ENCODE assay signal across 8 cellular contexts in the genomic region with DNA sequence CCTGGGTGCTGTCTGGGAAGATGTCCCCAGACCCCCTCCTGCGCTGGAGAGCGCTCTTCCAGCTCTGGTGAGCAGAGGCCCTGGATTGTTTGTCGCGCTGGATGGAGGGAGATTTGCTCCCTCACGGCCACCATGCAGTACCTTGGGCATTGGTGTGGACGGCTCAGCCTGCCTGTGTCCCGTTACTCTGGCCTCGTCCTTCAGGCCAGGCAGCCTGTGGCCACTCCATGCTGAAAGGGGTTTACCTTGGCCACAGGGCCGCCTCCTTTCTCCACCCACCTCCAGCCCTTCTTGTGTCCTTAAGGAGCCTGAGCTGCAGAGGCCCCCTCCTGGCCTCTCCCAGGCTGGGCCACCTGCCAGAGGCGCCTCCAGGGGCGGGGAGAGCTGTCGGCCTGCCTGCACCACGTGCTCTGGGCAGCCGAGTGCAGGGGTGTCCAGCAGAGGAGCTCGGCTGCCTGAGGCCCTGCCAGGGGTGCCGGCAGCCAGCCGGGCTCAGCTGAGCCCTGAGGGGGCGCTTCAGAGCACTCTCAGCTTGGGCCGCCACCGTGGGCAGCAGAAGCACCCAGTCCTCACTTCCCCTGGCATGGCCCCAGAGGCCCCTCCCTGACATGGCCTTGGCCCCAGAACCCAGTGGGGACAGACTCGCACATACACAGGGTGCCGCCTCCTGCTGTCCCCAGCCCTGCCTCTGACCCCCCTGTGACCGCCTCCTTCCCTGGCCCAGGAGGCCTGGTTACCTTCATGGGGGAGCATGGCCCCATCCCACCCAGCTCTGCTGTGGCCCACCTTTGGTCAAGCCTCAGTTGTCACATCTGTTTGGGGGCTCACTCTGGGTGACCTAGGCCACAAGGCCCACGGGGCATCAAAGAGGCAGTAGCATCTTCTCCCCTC. TPM values are rescaled to one million over a fixed set of nuclear protein-coding genes. Genes with fewer than 3 reads are reported as not detected.
DNase-seq lines count a peak whose midpoint lies in the region; ATAC-seq and TF ChIP-seq lines count a peak whose summit lies in the region.

No MANE protein-coding gene starts in this region.

- H4K20me1 ChIP-seq in MM.1S (ENCODE audit: insufficient read depth, low read length), result no peaks in the 10 kb centered on the region

- intact Hi-C loops in right lobe of liver (cut with DNase I), result no loop called here

- DNase-seq in DMS53 treated with DMSO at 0.1 percent for 48 hours (lab: John Stamatoyannopoulos, UW; ENCODE audit: unreplicated experiment), result peak; percentile 42
- peak; percentile 45 for DNase-seq in NCI-H1092 treated with DMSO at 0.1 percent for 48 hours (lab: John Stamatoyannopoulos, UW)
- peak; percentile 91 to 97 for DNase-seq in cardiac fibroblast (ENCODE audit: low read depth in 2 of 2)
- peak; percentile 64 to 83 (median 75) for DNase-seq in right lobe of liver
- peak; percentile 94 to 95 for DNase-seq in upper lobe of left lung
- no peak for DNase-seq in MM.1S
- DNase-seq in NCI-H2107 treated with DMSO at 0.1 percent for 48 hours (lab: John Stamatoyannopoulos, UW; ENCODE audit: unreplicated experiment), result no peak
- no peak for DNase-seq in NCI-H1930 (lab: John Stamatoyannopoulos, UW)

- H3K4me3 ChIP-seq in cardiac fibroblast (replicated peaks in 1 of 2; ENCODE audit: low read depth in 2 of 2, low read length in 2 of 2) (peak overlapping the region in 1 of 2 donors; percentile 98), right lobe of liver (no peak overlapping the region), upper lobe of left lung (peak overlapping the region in 2 of 4 donors; percentile 73 to 81), MM.1S (ENCODE audit: low read length) (no peak overlapping the region)

- TF ChIP-seq POLR2A in right lobe of liver (IDR thresholded peaks at IDR 0.05) (peak; percentile 10), upper lobe of left lung (IDR thresholded peaks at IDR 0.05) (peak in 1 of 4 donors; percentile 29)

- peaks cover 0 to 30% (median 3%) of the 10 kb centered on the region in 4 donors for H3K36me3 ChIP-seq in right lobe of liver
- H3K36me3 ChIP-seq in upper lobe of left lung, result peaks cover 0 to 29% (median 8%) of the 10 kb centered on the region in 4 donors
- no peaks in the 10 kb centered on the region for H3K36me3 ChIP-seq in MM.1S (replicated peaks; ENCODE audit: insufficient read depth, low read length)

- no peak for TF ChIP-seq EP300 in upper lobe of left lung (IDR thresholded peaks at IDR 0.05)

- WGBS in right lobe of liver (ENCODE audit: insufficient coverage, low coverage, low lambda C conversion rate, missing lambda C conversion rate), result 37% methylated on average over 7 of the region's 24 CpGs
- 32 to 60% methylated on average over 1 to 23 of the region's 24 CpGs for WGBS in upper lobe of left lung, 2 donors

- no peak overlapping the region for H3K9ac ChIP-seq in MM.1S (ENCODE audit: low read length)

- no peak overlapping the region for H2AFZ ChIP-seq in MM.1S (ENCODE audit: low read length)

- H3K4me1 ChIP-seq in right lobe of liver (peaks cover 0 to 29% (median 15%) of the 10 kb centered on the region in 4 donors), upper lobe of left lung (peaks cover 36 to 62% (median 42%) of the 10 kb centered on the region in 4 donors), MM.1S (ENCODE audit: low read length) (peaks cover 1% of the 10 kb centered on the region; the same call in 1 of the 2 replicates)

- H3K9me3 ChIP-seq in right lobe of liver (no peaks in the 10 kb centered on the region), upper lobe of left lung (no peaks in the 10 kb centered on the region), MM.1S (replicated peaks; ENCODE audit: insufficient read depth, low read length) (no peaks in the 10 kb centered on the region)

- H3F3A ChIP-seq in MM.1S (ENCODE audit: insufficient read depth, low read length), result peaks cover 10% of the 10 kb centered on the region; the same call in 1 of the 2 replicates

- H3K9me2 ChIP-seq in MM.1S (replicated peaks; ENCODE audit: insufficient read depth, low read length), result no peaks in the 10 kb centered on the region

- H3K79me2 ChIP-seq in MM.1S (ENCODE audit: low read length), result 0 out of 2 replicates have a peak, but pooled peaks cover 3% of the 10 kb centered on the region

- no peak overlapping the region for H3K4me2 ChIP-seq in MM.1S (ENCODE audit: low read depth, low read length)

- H3K27me3 ChIP-seq in right lobe of liver, result no peaks in the 10 kb centered on the region
- H3K27me3 ChIP-seq in upper lobe of left lung, result peaks cover 0 to 12% (median 4%) of the 10 kb centered on the region in 4 donors
- H3K27me3 ChIP-seq in MM.1S (replicated peaks; ENCODE audit: insufficient read depth, low read length), result peaks cover 20% of the 10 kb centered on the region

- ATAC-seq in right lobe of liver (peak; percentile 23 to 45 (median 33)), upper lobe of left lung (ENCODE audit: low FRiP score in 2 of 2) (peak; percentile 31 to 87)

- H3K27ac ChIP-seq in right lobe of liver (no peak overlapping the region), upper lobe of left lung (peak overlapping the region in 3 of 4 donors; percentile 18 to 89 (median 33)), MM.1S (ENCODE audit: low read length) (no peak overlapping the region)

- TF ChIP-seq CTCF in cardiac fibroblast (IDR thresholded peaks at IDR 0.05; ENCODE audit: low read depth, low read length), result peak; percentile 39
- TF ChIP-seq CTCF in right lobe of liver (IDR thresholded peaks at IDR 0.05), result peak in 3 of 4 donors; percentile 9 to 34 (median 12)
- TF ChIP-seq CTCF in upper lobe of left lung (IDR thresholded peaks at IDR 0.05), result peak in 4 of 6 experiments; percentile 16 to 67 (median 48)
- TF ChIP-seq CTCF in MM.1S (IDR thresholded peaks at IDR 0.05; ENCODE audit: low read length), result no peak

RNA-seq across cellular contexts. Expression of gene CCND1, which starts 3.4 kb away (rescaled TPM):
- total RNA-seq in right lobe of liver (100 to 1,000 TPM in 3 of 6 experiments, 10 to 100 TPM in 3; 67.0 to 283 (median 94.1) TPM), upper lobe of left lung (100 to 1,000 TPM in 5 of 6 donors, 10 to 100 TPM in 1; 23.0 to 404 (median 237) TPM)

RNA-seq across cellular contexts. Expression of gene LTO1, which starts 30.8 kb away (rescaled TPM):
- total RNA-seq in right lobe of liver, result 1 to 10 TPM; 4.1 to 7.9 (median 5.6) TPM
- total RNA-seq in upper lobe of left lung, result 10 to 100 TPM; 18.5 to 68.1 (median 28.3) TPM

RNA-seq across cellular contexts. Expression of gene FGF19, which starts 59.5 kb away (rescaled TPM):
- total RNA-seq in right lobe of liver (under 1 TPM in 1 of 6 experiments, not detected in 5; 0.18 TPM), upper lobe of left lung (under 1 TPM in 2 of 6 donors, not detected in 4; 0.23 to 0.24 TPM)

Comparison
In these comparisons a context has a peak if more than half of its experiments do, and no peak if none do; other contexts are left out.
1. DNase-seq: peak in DMS53 treated with DMSO at 0.1 percent for 48 hours (single experiment), NCI-H1092 treated with DMSO at 0.1 percent for 48 hours (single experiment), cardiac fibroblast (2 of 2), right lobe of liver (3 of 3) and upper lobe of left lung (2 of 2); none in MM.1S (single experiment), NCI-H2107 treated with DMSO at 0.1 percent for 48 hours (single experiment) and NCI-H1930 (0 of 2).
2. H3K27ac ChIP-seq: peak in upper lobe of left lung (3 of 4); none in right lobe of liver (0 of 3) and MM.1S (single experiment).